Comparison of ENCODE assay signal across 1 cellular context in the genomic region with DNA sequence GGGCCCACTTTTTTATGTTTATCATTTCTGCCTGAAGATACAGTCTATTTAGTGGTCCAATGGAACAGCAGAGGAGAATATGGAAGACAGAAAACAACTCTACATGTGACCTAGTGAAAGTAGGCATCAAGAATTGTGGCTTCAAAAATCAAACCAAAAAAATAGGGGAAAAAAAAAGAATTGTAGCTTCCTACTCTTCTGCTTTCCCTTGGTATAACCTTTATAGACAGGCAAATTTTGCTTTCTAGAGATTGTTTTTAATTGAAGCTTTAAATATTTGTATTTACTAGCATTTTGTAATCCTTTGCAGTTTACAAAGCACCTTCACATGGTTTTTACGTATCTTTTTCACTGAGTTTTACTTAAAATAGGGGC.
TF ChIP-seq lines count a peak whose summit lies in the region.

No MANE protein-coding gene starts in this region.

TF ChIP-seq in HEK293, 187 proteins besides CTCF, POLR2A, EP300 and RAD21:
- TF ChIP-seq, protein P1, sequence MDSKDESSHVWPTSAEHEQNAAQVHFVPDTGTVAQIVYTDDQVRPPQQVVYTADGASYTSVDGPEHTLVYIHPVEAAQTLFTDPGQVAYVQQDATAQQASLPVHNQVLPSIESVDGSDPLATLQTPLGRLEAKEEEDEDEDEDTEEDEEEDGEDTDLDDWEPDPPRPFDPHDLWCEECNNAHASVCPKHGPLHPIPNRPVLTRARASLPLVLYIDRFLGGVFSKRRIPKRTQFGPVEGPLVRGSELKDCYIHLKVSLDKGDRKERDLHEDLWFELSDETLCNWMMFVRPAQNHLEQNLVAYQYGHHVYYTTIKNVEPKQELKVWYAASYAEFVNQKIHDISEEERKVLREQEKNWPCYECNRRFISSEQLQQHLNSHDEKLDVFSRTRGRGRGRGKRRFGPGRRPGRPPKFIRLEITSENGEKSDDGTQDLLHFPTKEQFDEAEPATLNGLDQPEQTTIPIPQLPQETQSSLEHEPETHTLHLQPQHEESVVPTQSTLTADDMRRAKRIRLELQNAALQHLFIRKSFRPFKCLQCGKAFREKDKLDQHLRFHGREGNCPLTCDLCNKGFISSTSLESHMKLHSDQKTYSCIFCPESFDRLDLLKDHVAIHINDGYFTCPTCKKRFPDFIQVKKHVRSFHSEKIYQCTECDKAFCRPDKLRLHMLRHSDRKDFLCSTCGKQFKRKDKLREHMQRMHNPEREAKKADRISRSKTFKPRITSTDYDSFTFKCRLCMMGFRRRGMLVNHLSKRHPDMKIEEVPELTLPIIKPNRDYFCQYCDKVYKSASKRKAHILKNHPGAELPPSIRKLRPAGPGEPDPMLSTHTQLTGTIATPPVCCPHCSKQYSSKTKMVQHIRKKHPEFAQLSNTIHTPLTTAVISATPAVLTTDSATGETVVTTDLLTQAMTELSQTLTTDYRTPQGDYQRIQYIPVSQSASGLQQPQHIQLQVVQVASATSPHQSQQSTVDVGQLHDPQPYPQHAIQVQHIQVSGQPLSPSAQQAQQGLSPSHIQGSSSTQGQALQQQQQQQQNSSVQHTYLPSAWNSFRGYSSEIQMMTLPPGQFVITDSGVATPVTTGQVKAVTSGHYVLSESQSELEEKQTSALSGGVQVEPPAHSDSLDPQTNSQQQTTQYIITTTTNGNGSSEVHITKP (tag by site-specific recombination; IDR thresholded peaks at IDR 0.05), result 0 out of 2 replicates have a peak, but pooled peaks have one; percentile 2
- TF ChIP-seq, protein P2, sequence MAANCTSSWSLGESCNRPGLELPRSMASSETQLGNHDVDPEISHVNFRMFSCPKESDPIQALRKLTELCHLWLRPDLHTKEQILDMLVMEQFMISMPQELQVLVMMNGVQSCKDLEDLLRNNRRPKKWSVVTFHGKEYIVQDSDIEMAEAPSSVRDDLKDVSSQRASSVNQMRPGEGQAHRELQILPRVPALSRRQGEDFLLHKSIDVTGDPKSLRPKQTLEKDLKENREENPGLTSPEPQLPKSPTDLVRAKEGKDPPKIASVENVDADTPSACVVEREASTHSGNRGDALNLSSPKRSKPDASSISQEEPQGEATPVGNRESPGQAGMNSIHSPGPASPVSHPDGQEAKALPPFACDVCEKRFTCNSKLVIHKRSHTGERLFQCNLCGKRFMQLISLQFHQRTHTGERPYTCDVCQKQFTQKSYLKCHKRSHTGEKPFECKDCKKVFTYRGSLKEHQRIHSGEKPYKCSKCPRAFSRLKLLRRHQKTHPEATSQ (tag by site-specific recombination; IDR thresholded peaks at IDR 0.05), result no peak
- no peak for TF ChIP-seq ZNF501 (tag by site-specific recombination; IDR thresholded peaks at IDR 0.05)
